ENCODE assay signal across 8 cellular contexts in genomic region chr13:32537580-32538233, GRCh38. TPM values are rescaled to one million over a fixed set of nuclear protein-coding genes. Genes with fewer than 3 reads are reported as not detected.
A peak's percentile ranks its signal among the peaks of the same experiment; 100 is the strongest.
DNase-seq lines count a peak whose midpoint lies in the region; ATAC-seq and TF ChIP-seq lines count a peak whose summit lies in the region.

No MANE protein-coding gene starts in this region.

- H3K27ac ChIP-seq in HEK293 (ENCODE audit: extremely low read depth, low read depth, low read length) (peak overlapping the region; percentile 79), coronary artery (peak overlapping the region; percentile 88 to 94)

- H3K36me3 Mint-ChIP-seq in WTC11: peaks cover 41% of the 10 kb centered on the region
- peaks cover 33% of the 10 kb centered on the region for H3K36me3 Mint-ChIP-seq in mesothelial cell of epicardium
- peaks cover 35% of the 10 kb centered on the region for H3K36me3 Mint-ChIP-seq in stimulated activated memory B cell treated with anti-CD40 and anti-IgM and Interleukin-4, amounts not matched to agents 10 μg/mL and 1 μg/mL and 100 μg/mL, for 72 hours

- H3K4me1 Mint-ChIP-seq in WTC11 (peaks cover 29% of the 10 kb centered on the region), mesothelial cell of epicardium (peaks cover 27% of the 10 kb centered on the region)
- peaks cover 52% of the 10 kb centered on the region for H3K4me1 Mint-ChIP-seq in stimulated activated memory B cell treated with anti-CD40 and anti-IgM and Interleukin-4, amounts not matched to agents 10 μg/mL and 1 μg/mL and 100 μg/mL, for 72 hours

- CTCF ChIA-PET in HEK293 (lab: Yijun Ruan, JAX) (interaction anchor here (0.6 to 0.7 kb wide), 3 partner anchors 52 to 496 kb away, joined by 3 read pairs; no protein-coding TSS in a partner anchor), WTC11 (lab: Charles Lee) (interaction anchor here (0.6 to 2.8 kb wide), 4 partner anchors 42 to 149 kb away, joined by 3 to 11 read pairs (median 4); no protein-coding TSS in a partner anchor)

- H3K9me3 Mint-ChIP-seq in WTC11: no peaks in the 10 kb centered on the region
- H3K9me3 Mint-ChIP-seq in mesothelial cell of epicardium: peaks cover 18% of the 10 kb centered on the region
- no peaks in the 10 kb centered on the region for H3K9me3 Mint-ChIP-seq in stimulated activated memory B cell treated with anti-CD40 and anti-IgM and Interleukin-4, amounts not matched to agents 10 μg/mL and 1 μg/mL and 100 μg/mL, for 72 hours

- H3K4me3 ChIP-seq in HEK293 (ENCODE audit: low read depth, low read length) (peak overlapping the region; percentile 77), coronary artery (peak overlapping the region; percentile 90)

- peak overlapping the region; percentile 100 for H3K27ac Mint-ChIP-seq in WTC11
- H3K27ac Mint-ChIP-seq in mesothelial cell of epicardium: peak overlapping the region; percentile 99
- H3K27ac Mint-ChIP-seq in stimulated activated memory B cell treated with anti-CD40 and anti-IgM and Interleukin-4, amounts not matched to agents 10 μg/mL and 1 μg/mL and 100 μg/mL, for 72 hours: peak overlapping the region; percentile 99

- ATAC-seq in WTC11 (no peak), GM19452 (IDR thresholded peaks at IDR 0.05; ENCODE audit: unreplicated experiment) (no peak)
- ATAC-seq in stimulated activated memory B cell treated with anti-CD40 and anti-IgM and Interleukin-4, amounts not matched to agents 10 μg/mL and 1 μg/mL and 100 μg/mL, for 72 hours: no peak

- no peak for TF ChIP-seq CTCF in HEK293 (tag by site-specific recombination; IDR thresholded peaks at IDR 0.05)
- no peak for TF ChIP-seq CTCF in WTC11 (IDR thresholded peaks at IDR 0.05)
- TF ChIP-seq CTCF in coronary artery (IDR thresholded peaks at IDR 0.05): no peak
- TF ChIP-seq CTCF in mesothelial cell of epicardium (IDR thresholded peaks at IDR 0.05; ENCODE audit: unreplicated experiment): no peak

- H3K4me1 ChIP-seq in HEK293 (ENCODE audit: control insufficient read depth, insufficient read depth, low read length): no peaks in the 10 kb centered on the region; the same call in 1 of the 2 replicates

- H3K4me3 Mint-ChIP-seq in WTC11 (peak overlapping the region; percentile 99), mesothelial cell of epicardium (peak overlapping the region; percentile 98)
- peak overlapping the region; percentile 98 for H3K4me3 Mint-ChIP-seq in stimulated activated memory B cell treated with anti-CD40 and anti-IgM and Interleukin-4, amounts not matched to agents 10 μg/mL and 1 μg/mL and 100 μg/mL, for 72 hours

- DNase-seq in WTC11 (ENCODE audit: low spot score): peak; percentile 33
- DNase-seq in coronary artery (ENCODE audit: low spot score): peak; percentile 74
- peak; percentile 25 to 46 for DNase-seq in mesothelial cell of epicardium (ENCODE audit: low spot score in 2 of 2, unreplicated experiment in 2 of 2)
- no peak for DNase-seq in LoVo (ENCODE audit: low spot score)
- no peak for DNase-seq in NCI-H1417 treated with DMSO at 0.1 percent for 48 hours (lab: John Stamatoyannopoulos, UW)

- peaks cover 14 to 26% of the 10 kb centered on the region in 2 experiments; a peak in 2 of 3 replicates for H3K36me3 ChIP-seq in HEK293 (ENCODE audit: control insufficient read depth in 2 of 2, insufficient read depth in 1 of 2, low read length in 2 of 2)

- POLR2A ChIA-PET in HEK293 (lab: Yijun Ruan, JAX): interaction anchor here (0.7 kb wide), 1 partner anchor 412 kb away, joined by 3 read pairs; no protein-coding TSS in a partner anchor
- POLR2A ChIA-PET in WTC11 (lab: Charles Lee): no interaction called here

- H3K9me3 ChIP-seq in HEK293 (ENCODE audit: control insufficient read depth, insufficient read depth, low read depth, low read length): no peaks in the 10 kb centered on the region

- H3K27me3 Mint-ChIP-seq in WTC11 (ENCODE audit: low read depth) (no peaks in the 10 kb centered on the region), mesothelial cell of epicardium (ENCODE audit: low read depth) (no peaks in the 10 kb centered on the region)
- H3K27me3 Mint-ChIP-seq in stimulated activated memory B cell treated with anti-CD40 and anti-IgM and Interleukin-4, amounts not matched to agents 10 μg/mL and 1 μg/mL and 100 μg/mL, for 72 hours: no peaks in the 10 kb centered on the region

TF ChIP-seq in HEK293, 187 proteins besides CTCF, POLR2A, EP300 and RAD21 (continues in another document):
- TF ChIP-seq GLIS2 (tag by site-specific recombination; IDR thresholded peaks at IDR 0.05) (peak; percentile 42; the same call in 1 of the 2 replicates), ZBTB44 (tag by site-specific recombination; IDR thresholded peaks at IDR 0.05) (no peak), ZNF658 (tag by site-specific recombination; IDR thresholded peaks at IDR 0.05) (no peak), ZXDB (tag by site-specific recombination; IDR thresholded peaks at IDR 0.05) (peak; percentile 68)
- TF ChIP-seq, protein P1, sequence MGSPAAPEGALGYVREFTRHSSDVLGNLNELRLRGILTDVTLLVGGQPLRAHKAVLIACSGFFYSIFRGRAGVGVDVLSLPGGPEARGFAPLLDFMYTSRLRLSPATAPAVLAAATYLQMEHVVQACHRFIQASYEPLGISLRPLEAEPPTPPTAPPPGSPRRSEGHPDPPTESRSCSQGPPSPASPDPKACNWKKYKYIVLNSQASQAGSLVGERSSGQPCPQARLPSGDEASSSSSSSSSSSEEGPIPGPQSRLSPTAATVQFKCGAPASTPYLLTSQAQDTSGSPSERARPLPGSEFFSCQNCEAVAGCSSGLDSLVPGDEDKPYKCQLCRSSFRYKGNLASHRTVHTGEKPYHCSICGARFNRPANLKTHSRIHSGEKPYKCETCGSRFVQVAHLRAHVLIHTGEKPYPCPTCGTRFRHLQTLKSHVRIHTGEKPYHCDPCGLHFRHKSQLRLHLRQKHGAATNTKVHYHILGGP (tag by site-specific recombination; IDR thresholded peaks at IDR 0.05): no peak

TF ChIP-seq in WTC11, 78 proteins besides CTCF, POLR2A, EP300 and RAD21:
- TF ChIP-seq ZNF121 (CRISPR knock-in tag; IDR thresholded peaks at IDR 0.05) (0 out of 2 replicates have a peak, but pooled peaks have one; percentile 40), GRHL2 (CRISPR knock-in tag; IDR thresholded peaks at IDR 0.05; ENCODE audit: insufficient replicate concordance, severe bottlenecking) (no peak), ERG (CRISPR knock-in tag; IDR thresholded peaks at IDR 0.05) (no peak), ZNF416 (CRISPR knock-in tag; IDR thresholded peaks at IDR 0.05) (no peak)

RNA-seq across cellular contexts. Expression of gene N4BP2L2, which starts 0.9 kb away (rescaled TPM):
- 68.9 to 78.3 TPM (median 72.9 TPM) in 3 replicates for total RNA-seq in WTC11 (2021)
- 160 to 171 TPM (median 168 TPM) in 3 replicates for total RNA-seq in mesothelial cell of epicardium

RNA-seq across cellular contexts. Expression of gene PDS5B, which starts 48.5 kb away (rescaled TPM):
- total RNA-seq in WTC11 (2021) (41.3 to 44.5 TPM (median 44.3 TPM) in 3 replicates), mesothelial cell of epicardium (64.9 to 72.6 TPM (median 70.4 TPM) in 3 replicates)

Comparison
In these comparisons a context has a peak if more than half of its experiments do, and no peak if none do; other contexts are left out.
1. DNase-seq: peak in WTC11 (single experiment), coronary artery (single experiment) and mesothelial cell of epicardium (2 of 2); none in LoVo (single experiment) and NCI-H1417 treated with DMSO at 0.1 percent for 48 hours (single experiment).
2. Of the 8 proteins assayed by ChIP-seq in both HEK293 and WTC11: peak only in HEK293: none; only in WTC11: ZNF121; in both: none; in neither: 7.
3. Peak in every context shown above with its lines, with median percentiles within 50 percentile points of each other: H3K27ac Mint-ChIP-seq and H3K4me3 Mint-ChIP-seq.